ENCODE assay signal across 9 cellular contexts in genomic region chr1:203480525-203481084, GRCh38. TPM values are rescaled to one million over a fixed set of nuclear protein-coding genes. Genes with fewer than 3 reads are reported as not detected.
A peak's percentile ranks its signal among the peaks of the same experiment; 100 is the strongest.
DNase-seq lines count a peak whose midpoint lies in the region; ATAC-seq, FAIRE-seq and TF ChIP-seq lines count a peak whose summit lies in the region.
"Had no signal": no experiment of that assay in that cellular context is flagged by ENCODE, and none has a peak within 500 bp of the region (broad histone marks: within the 10 kb centered on the region; RNA-seq: fewer than 3 reads in every experiment).

No MANE protein-coding gene starts in this region.

- peaks cover 0 to 13% (median 8%) of the 10 kb centered on the region in 4 experiments; a peak in 4 of 7 replicates for H3K4me1 ChIP-seq in H1 (replicated peaks in 1 of 4; ENCODE audit: control insufficient read depth in 3 of 4, insufficient read depth in 4 of 4, low read length in 3 of 4)
- peaks cover 14 to 67% of the 10 kb centered on the region in 2 donors for H3K4me1 ChIP-seq in muscle layer of duodenum (ENCODE audit: control insufficient read depth in 1 of 2, insufficient read depth in 2 of 2, low read length in 2 of 2)
- peaks cover 7 to 17% (median 12%) of the 10 kb centered on the region in 4 donors for H3K4me1 ChIP-seq in upper lobe of left lung

- TF ChIP-seq RAD21 in H1 (IDR thresholded peaks at IDR 0.05 in 1 of 2, conservative IDR thresholded peaks at IDR 0.05 in 1 of 2; ENCODE audit: low read depth in 2 of 2, low read length in 2 of 2), result no peak

- POLR2A ChIA-PET in H1 (lab: Charles Lee; ENCODE audit: partially characterized antibody), result no interaction called here

- H4K20me1 ChIP-seq in H1 (replicated peaks in 1 of 2; ENCODE audit: control insufficient read depth in 1 of 2, insufficient read depth in 2 of 2, low read length in 2 of 2), result no peaks in the 10 kb centered on the region

- H3K79me2 ChIP-seq in H1 (ENCODE audit: control insufficient read depth in 1 of 2, insufficient read depth in 2 of 2, low read length in 2 of 2), result no peaks in the 10 kb centered on the region

- FAIRE-seq in H1 (lab: Jason Lieb, UNC), result no peak

- CTCF ChIA-PET in H1 (lab: Charles Lee; ENCODE audit: partially characterized antibody), result interaction anchor here (0.7 to 23.5 kb wide), 7 partner anchors 6 to 194 kb away, joined by 3 to 330 read pairs (median 4); partner anchors contain the start of gene FMOD

- ATAC-seq in upper lobe of left lung (ENCODE audit: low FRiP score in 2 of 2) (peak; percentile 39 to 67), HG02973 (IDR thresholded peaks at IDR 0.05; ENCODE audit: unreplicated experiment) (no peak), HG03280 (IDR thresholded peaks at IDR 0.05; ENCODE audit: unreplicated experiment) (no peak)

- WGBS in H1 (ENCODE audit: extremely low coverage in 1 of 2, insufficient coverage in 1 of 2, insufficient read length in 1 of 2, insufficient replicate concordance in 2 of 2, low coverage in 1 of 2, low lambda C conversion rate in 2 of 2, missing lambda C conversion rate in 1 of 2), 2 experiments, result 52% methylated on average over 6 of the region's 6 CpGs; no CpG with 5 or more reads in 1 of the 2 experiments
- WGBS in upper lobe of left lung, 2 donors, result 23 to 25% methylated on average over 4 to 6 of the region's 6 CpGs

- no peak overlapping the region for H3K56ac ChIP-seq in H1 (replicated peaks; ENCODE audit: insufficient read length, low read depth, low read length)

- no peak overlapping the region for H2BK12ac ChIP-seq in H1 (ENCODE audit: low read depth, low read length)

- H3K27me3 ChIP-seq in H1 (replicated peaks in 1 of 4; ENCODE audit: control insufficient read depth in 3 of 4, extremely low read depth in 1 of 4, insufficient read depth in 3 of 4, low read length in 3 of 4) (no peaks in the 10 kb centered on the region), muscle layer of duodenum (ENCODE audit: low read depth, low read length) (no peaks in the 10 kb centered on the region), upper lobe of left lung (no peaks in the 10 kb centered on the region)

- H3K9me3 ChIP-seq in H1 (ENCODE audit: insufficient read depth in 2 of 2, low read depth in 1 of 2, low read length in 1 of 2) (no peaks in the 10 kb centered on the region), muscle layer of duodenum (ENCODE audit: control insufficient read depth in 1 of 2, low read length in 2 of 2) (no peaks in the 10 kb centered on the region), upper lobe of left lung (no peaks in the 10 kb centered on the region)

- no peak overlapping the region for H3K27ac ChIP-seq in H1 (ENCODE audit: low read depth, low read length)
- H3K27ac ChIP-seq in muscle layer of duodenum (ENCODE audit: low read length), result peak overlapping the region; percentile 83
- peak overlapping the region; percentile 52 to 76 (median 61) for H3K27ac ChIP-seq in upper lobe of left lung

- H2BK15ac ChIP-seq in H1 (ENCODE audit: low read length), result no peak overlapping the region

- TF ChIP-seq POLR2A in H1 (IDR thresholded peaks at IDR 0.05; ENCODE audit: control extremely low read depth in 1 of 2, low read depth in 2 of 2, low read length in 2 of 2), result no peak
- no peak for TF ChIP-seq POLR2A in upper lobe of left lung (IDR thresholded peaks at IDR 0.05)

- no peak overlapping the region for H2BK5ac ChIP-seq in H1 (ENCODE audit: low read depth, low read length)

- H3K36me3 ChIP-seq in H1 (ENCODE audit: control insufficient read depth in 2 of 4, insufficient read depth in 4 of 4, low read length in 3 of 4) (no peaks in the 10 kb centered on the region), muscle layer of duodenum (ENCODE audit: control insufficient read depth in 1 of 2, insufficient read depth in 2 of 2, low read length in 2 of 2) (peaks cover 0 to 18% of the 10 kb centered on the region in 2 donors), upper lobe of left lung (peaks cover 0 to 6% (median 0%) of the 10 kb centered on the region in 4 donors)

- H3K23ac ChIP-seq in H1 (ENCODE audit: insufficient read length), result no peak overlapping the region

- 0 out of 2 replicates have a peak overlapping the region, but pooled peaks have one; percentile 24 for H3K18ac ChIP-seq in H1 (ENCODE audit: extremely low read depth, low read length)

- no peak overlapping the region for H4K5ac ChIP-seq in H1 (ENCODE audit: insufficient read length, low read depth, low read length)

- H4K8ac ChIP-seq in H1 (ENCODE audit: extremely low read depth, insufficient read depth, low read length), result no peak overlapping the region

- no peak for TF ChIP-seq CTCF in H1 (IDR thresholded peaks at IDR 0.05; ENCODE audit: control extremely low read depth in 1 of 3, insufficient read depth in 1 of 3, low read depth in 1 of 3, low read length in 3 of 3)
- TF ChIP-seq CTCF in upper lobe of left lung (IDR thresholded peaks at IDR 0.05), result no peak

- TF ChIP-seq EP300 in H1 (IDR thresholded peaks at IDR 0.05; ENCODE audit: borderline replicate concordance in 1 of 2, low read depth in 2 of 2, low read length in 2 of 2) (no peak), upper lobe of left lung (IDR thresholded peaks at IDR 0.05) (no peak)

- H3K4me2 ChIP-seq in H1 (ENCODE audit: insufficient read depth in 1 of 2, low read depth in 2 of 2, low read length in 2 of 2), result peak overlapping the region in 1 of 2 experiments; percentile 5; a peak in 2 of 4 replicates

- no peak overlapping the region for H3K14ac ChIP-seq in H1 (ENCODE audit: insufficient read length)

- H3K9ac ChIP-seq in H1 (replicated peaks in 1 of 4; ENCODE audit: extremely low read depth in 1 of 4, low read depth in 3 of 4, low read length in 3 of 4), result no peak overlapping the region

- H3K4me3 ChIP-seq in H1 (ENCODE audit: extremely low read depth in 1 of 4, insufficient read depth in 2 of 4, low read depth in 3 of 4, low read length in 4 of 4) (no peak overlapping the region), muscle layer of duodenum (ENCODE audit: low read depth in 1 of 2, low read length in 2 of 2) (peak overlapping the region in 1 of 2 donors; percentile 21), upper lobe of left lung (peak overlapping the region in 3 of 4 donors; percentile 11 to 47 (median 25))

- H2AK5ac ChIP-seq in H1 (ENCODE audit: low read depth, low read length), result no peak overlapping the region

- no peak overlapping the region for H2BK120ac ChIP-seq in H1 (replicated peaks; ENCODE audit: low read depth, low read length)

- H3K79me1 ChIP-seq in H1 (ENCODE audit: low read depth, low read length), result no peaks in the 10 kb centered on the region

- H2BK20ac ChIP-seq in H1 (ENCODE audit: low read length), result no peak overlapping the region

- H2AFZ ChIP-seq in H1 (ENCODE audit: low read length), result peak overlapping the region; percentile 83; the same call in 1 of the 2 replicates

- H3K23me2 ChIP-seq in H1 (ENCODE audit: low read depth, low read length), result no peaks in the 10 kb centered on the region

- no peak overlapping the region for H3K4ac ChIP-seq in H1 (replicated peaks; ENCODE audit: insufficient read length, low read depth, low read length)

- DNase-seq in ELF-1 (ENCODE audit: low read depth, low spot score) (peak; percentile 81), NCI-H2107 treated with DMSO at 0.1 percent for 48 hours (lab: John Stamatoyannopoulos, UW; ENCODE audit: unreplicated experiment) (peak; percentile 78), H1 (ENCODE audit: low read depth in 1 of 2, low spot score in 2 of 2) (no peak), upper lobe of left lung (peak; percentile 71 to 86)
- DNase-seq in activated CD4-positive, alpha-beta T cell treated with anti-CD3 and anti-CD28 coated beads for 48 hours, result peak; percentile 67

- no peak overlapping the region for H4K91ac ChIP-seq in H1 (replicated peaks; ENCODE audit: insufficient read length, low read length)

TF ChIP-seq in H1, 55 proteins besides CTCF, POLR2A, EP300 and RAD21 (continues in another document):
- TF ChIP-seq BACH1 (IDR thresholded peaks at IDR 0.05; ENCODE audit: low read length), result no peak
- TF ChIP-seq KDM5A (IDR thresholded peaks at IDR 0.05; ENCODE audit: low read length), result no peak
- TF ChIP-seq SIX5 (IDR thresholded peaks at IDR 0.05; ENCODE audit: low read depth, low read length), result no peak
- no peak for TF ChIP-seq ATF2 (IDR thresholded peaks at IDR 0.05; ENCODE audit: low read length)
- TF ChIP-seq TAF1 (IDR thresholded peaks at IDR 0.05; ENCODE audit: low read depth, low read length), result no peak
- TF ChIP-seq SAP30 (IDR thresholded peaks at IDR 0.05; ENCODE audit: insufficient read depth, insufficient replicate concordance, low read length), result no peak
- no peak for TF ChIP-seq FOSL1 (IDR thresholded peaks at IDR 0.05; ENCODE audit: insufficient read depth, low read depth, low read length)
- no peak for TF ChIP-seq SIRT6 (IDR thresholded peaks at IDR 0.05; ENCODE audit: low read length)

RNA-seq across cellular contexts. Expression of gene PRELP, which starts 5.0 kb away (rescaled TPM):
- total RNA-seq in H1 (2021; fragmentation: NEBNext Ultra II Directional; extraction: Animal tissue kit (Norgen Biotek cat#: 25700)), result 0.13 and 0.19 TPM in 2 replicates
- 0.23 and 0.28 TPM in 2 replicates for polyA plus RNA-seq in H1 (2011; rRNA removed)
- 0.09 TPM for polyA plus RNA-seq in H1 (2011; cell fraction: cytosol; rRNA removed)
- polyA plus RNA-seq in H1 (2011; cell fraction: nucleus; rRNA removed), result 0.17 TPM
- polyA plus RNA-seq in H1 (2012, experiment 1 of 2), result 0.17 to 0.28 TPM (median 0.20 TPM) in 4 replicates
- polyA plus RNA-seq in H1 (2012, experiment 2 of 2), result 0.34 TPM
- 0.32 TPM for polyA plus RNA-seq in H1 (2013, experiment 1 of 2)
- polyA plus RNA-seq in H1 (2013, experiment 2 of 2), result 0.28 TPM
- 0.16 and 0.20 TPM in 2 replicates for polyA minus RNA-seq in H1 (2011; rRNA and poly(A)+ RNA removed)
- polyA minus RNA-seq in H1 (2011; cell fraction: cytosol; rRNA and poly(A)+ RNA removed), result not detected
- 0.10 TPM for polyA minus RNA-seq in H1 (2011; cell fraction: nucleus; rRNA and poly(A)+ RNA removed)
- total RNA-seq in upper lobe of left lung, result 100 to 1,000 TPM in 1 of 6 donors, 10 to 100 TPM in 5; 30.4 to 104 (median 47.3) TPM
- total RNA-seq: pulmonary artery endothelial cell had no signal

RNA-seq across cellular contexts. Expression of gene OPTC, which starts 13.3 kb away (rescaled TPM):
- total RNA-seq in H1 (2021; fragmentation: NEBNext Ultra II Directional; extraction: Animal tissue kit (Norgen Biotek cat#: 25700)), result 0.78 and 1.1 TPM in 2 replicates
- polyA plus RNA-seq in H1 (2011; rRNA removed), result 2.8 and 4.0 TPM in 2 replicates
- 1.6 TPM for polyA plus RNA-seq in H1 (2011; cell fraction: cytosol; rRNA removed)
- polyA plus RNA-seq in H1 (2011; cell fraction: nucleus; rRNA removed), result 2.0 TPM
- 1.4 to 3.3 TPM (median 2.5 TPM) in 4 replicates for polyA plus RNA-seq in H1 (2012, experiment 1 of 2)
- 2.1 TPM for polyA plus RNA-seq in H1 (2012, experiment 2 of 2)
- polyA plus RNA-seq in H1 (2013, experiment 1 of 2), result 1.8 TPM
- 2.0 TPM for polyA plus RNA-seq in H1 (2013, experiment 2 of 2)
- 1.0 and 2.9 TPM in 2 replicates for polyA minus RNA-seq in H1 (2011; rRNA and poly(A)+ RNA removed)
- polyA minus RNA-seq in H1 (2011; cell fraction: cytosol; rRNA and poly(A)+ RNA removed), result not detected
- polyA minus RNA-seq in H1 (2011; cell fraction: nucleus; rRNA and poly(A)+ RNA removed), result 0.50 TPM
- total RNA-seq in upper lobe of left lung, result not detected
- total RNA-seq: pulmonary artery endothelial cell had no signal

Comparison
In these comparisons a context has a peak if more than half of its experiments do, and no peak if none do; other contexts are left out.
1. DNase-seq: peak in ELF-1 (single experiment), NCI-H2107 treated with DMSO at 0.1 percent for 48 hours (single experiment), activated CD4-positive, alpha-beta T cell treated with anti-CD3 and anti-CD28 coated beads for 48 hours (single experiment) and upper lobe of left lung (2 of 2); none in H1 (0 of 2).
2. H3K4me3 ChIP-seq: peak in upper lobe of left lung (3 of 4); none in H1 (0 of 4).
3. ATAC-seq: peak in upper lobe of left lung (2 of 2); none in HG02973 (single experiment) and HG03280 (single experiment).
4. RNA of gene PRELP, which starts 5.0 kb away (total RNA-seq): 30.4 to 104 TPM in upper lobe of left lung; 0.13 to 0.19 TPM in H1; every median in the first group is over 10 times any median in the second.